19 cellular contexts compared by ENCODE assay signal in genomic region chr1:229209386-229209785, GRCh38.
DNase-seq lines count a peak whose midpoint lies in the region; ATAC-seq and TF ChIP-seq lines count a peak whose summit lies in the region.
"Had no signal": no experiment of that assay in that cellular context is flagged by ENCODE, and none has a peak within 500 bp of the region (broad histone marks: within the 10 kb centered on the region; RNA-seq: fewer than 3 reads in every experiment).

No MANE protein-coding gene starts in this region.

- no peaks in the 10 kb centered on the region for H3K79me2 ChIP-seq in GM23338 (replicated peaks; ENCODE audit: insufficient read depth)

- H2AFZ ChIP-seq in GM23338: peak overlapping the region; percentile 56; the same call in 1 of the 2 replicates

- no peaks in the 10 kb centered on the region for H3K27me3 ChIP-seq in GM23338 (ENCODE audit: insufficient read depth)
- H3K27me3 ChIP-seq in body of pancreas: no peaks in the 10 kb centered on the region
- H3K27me3 ChIP-seq in prostate gland (replicated peaks; ENCODE audit: insufficient read depth): no peaks in the 10 kb centered on the region
- H3K27me3 ChIP-seq: right atrium auricular region, upper lobe of left lung had no signal

- H3K27ac ChIP-seq in GM23338 (ENCODE audit: low read depth): no peak overlapping the region
- H3K27ac ChIP-seq in body of pancreas: peak overlapping the region in 1 of 4 donors; percentile 38
- H3K27ac ChIP-seq in prostate gland: peak overlapping the region; percentile 67 to 82
- H3K27ac ChIP-seq: left ventricle myocardium inferior, upper lobe of left lung had no signal

- no peaks in the 10 kb centered on the region for H3K4me1 ChIP-seq in GM23338 (ENCODE audit: insufficient read depth)
- H3K4me1 ChIP-seq in body of pancreas: no peaks in the 10 kb centered on the region
- H3K4me1 ChIP-seq in prostate gland (replicated peaks): peaks cover 7% of the 10 kb centered on the region
- H3K4me1 ChIP-seq: upper lobe of left lung had no signal

- H4K20me1 ChIP-seq in GM23338 (replicated peaks; ENCODE audit: insufficient read depth): no peaks in the 10 kb centered on the region

- H3K36me3 Mint-ChIP-seq in activated T-cell treated with anti-CD3 and anti-CD28 coated beads, Interleukin-2, amount 50 U/mL, for 24 hours (ENCODE audit: low read depth): no peaks in the 10 kb centered on the region
- H3K36me3 Mint-ChIP-seq in GM23338 (ENCODE audit: low read depth): no peaks in the 10 kb centered on the region
- H3K36me3 Mint-ChIP-seq: CD4-positive, CD25-positive, alpha-beta regulatory T cell had no signal

- H3K27me3 Mint-ChIP-seq in activated T-cell treated with anti-CD3 and anti-CD28 coated beads, Interleukin-2, amount 50 U/mL, for 24 hours: no peaks in the 10 kb centered on the region
- H3K27me3 Mint-ChIP-seq in GM23338 (ENCODE audit: insufficient read depth, low read depth, poor library complexity): peaks cover 5% of the 10 kb centered on the region

- 80 to 85% methylated on average over 4 of the region's 4 CpGs for WGBS in body of pancreas, 2 donors
- 76% methylated on average over 4 of the region's 4 CpGs for WGBS in prostate gland

- no peak overlapping the region for H3K4me2 ChIP-seq in GM23338

- ATAC-seq in GM23338: no peak
- ATAC-seq in body of pancreas: peak; percentile 6
- ATAC-seq: Right ventricle myocardium inferior had no signal

- H3K9me3 Mint-ChIP-seq in activated T-cell treated with anti-CD3 and anti-CD28 coated beads, Interleukin-2, amount 50 U/mL, for 24 hours: no peaks in the 10 kb centered on the region
- H3K9me3 Mint-ChIP-seq in GM23338: no peaks in the 10 kb centered on the region
- H3K9me3 Mint-ChIP-seq: CD4-positive, CD25-positive, alpha-beta regulatory T cell had no signal

- H3F3A ChIP-seq in GM23338 (replicated peaks; ENCODE audit: low read depth): no peaks in the 10 kb centered on the region

- H3K4me3 Mint-ChIP-seq in activated T-cell treated with anti-CD3 and anti-CD28 coated beads, Interleukin-2, amount 50 U/mL, for 24 hours: no peak overlapping the region
- no peak overlapping the region for H3K4me3 Mint-ChIP-seq in GM23338
- H3K4me3 Mint-ChIP-seq: CD4-positive, CD25-positive, alpha-beta regulatory T cell had no signal

- intact Hi-C loops in body of pancreas (cut with DNase I) (no loop called here), prostate gland (cut with DNase I) (no loop called here), cardiac septum (cut with DNase I) (no loop called here)

- H3K9me3 ChIP-seq in body of pancreas (no peaks in the 10 kb centered on the region), prostate gland (no peaks in the 10 kb centered on the region)
- H3K9me3 ChIP-seq: left ventricle myocardium inferior, right atrium auricular region, upper lobe of left lung had no signal

- peak overlapping the region; percentile 8 for H3K27ac Mint-ChIP-seq in activated T-cell treated with anti-CD3 and anti-CD28 coated beads, Interleukin-2, amount 50 U/mL, for 24 hours
- no peak overlapping the region for H3K27ac Mint-ChIP-seq in GM23338
- H3K27ac Mint-ChIP-seq: CD4-positive, CD25-positive, alpha-beta regulatory T cell had no signal

- H3K4me3 ChIP-seq in GM23338 (no peak overlapping the region), body of pancreas (no peak overlapping the region), prostate gland (no peak overlapping the region)
- H3K4me3 ChIP-seq: left ventricle myocardium inferior, right atrium auricular region, upper lobe of left lung had no signal

- H3K36me3 ChIP-seq in GM23338 (ENCODE audit: insufficient read depth): no peaks in the 10 kb centered on the region
- H3K36me3 ChIP-seq in body of pancreas (replicated peaks in 1 of 2; ENCODE audit: insufficient read depth in 1 of 2, low read depth in 2 of 2): no peaks in the 10 kb centered on the region
- no peaks in the 10 kb centered on the region for H3K36me3 ChIP-seq in prostate gland
- H3K36me3 ChIP-seq: left ventricle myocardium inferior, right atrium auricular region, upper lobe of left lung had no signal

- DNase-seq in activated T-cell treated with anti-CD3 and anti-CD28 coated beads, Interleukin-2, amount 50 U/mL, for 24 hours: no peak
- DNase-seq in activated T-cell treated with anti-CD3 and anti-CD28 coated beads, Interleukin-2, amount 50 U/mL, for 1 hour: no peak
- DNase-seq in GM23338 (ENCODE audit: low spot score) (no peak), body of pancreas (no peak), prostate gland (ENCODE audit: low spot score) (no peak), anterior cingulate cortex (lab: John Stamatoyannopoulos, UW) (no peak), ureter (ENCODE audit: low spot score) (no peak), cardiac septum (ENCODE audit: low spot score) (no peak)
- DNase-seq: amygdala; GF-D8; left ventricle myocardium inferior; NCI-H1417; NCI-H69; stimulated activated naive CD4-positive, alpha-beta T cell; SW 1271; upper lobe of left lung had no signal

- H3K4me1 Mint-ChIP-seq in activated T-cell treated with anti-CD3 and anti-CD28 coated beads, Interleukin-2, amount 50 U/mL, for 24 hours (ENCODE audit: low read depth): peaks cover 26% of the 10 kb centered on the region
- peaks cover 7% of the 10 kb centered on the region for H3K4me1 Mint-ChIP-seq in GM23338

- peaks cover 7% of the 10 kb centered on the region; the same call in 1 of the 2 replicates for H3K9me2 ChIP-seq in GM23338 (ENCODE audit: insufficient read depth)

- TF ChIP-seq POLR2A in body of pancreas (IDR thresholded peaks at IDR 0.05) (no peak), prostate gland (IDR thresholded peaks at IDR 0.05) (no peak)

- TF ChIP-seq CTCF in GM23338 (conservative IDR thresholded peaks at IDR 0.05; ENCODE audit: low read depth in 2 of 2): no peak
- no peak for TF ChIP-seq CTCF in body of pancreas (IDR thresholded peaks at IDR 0.05)
- no peak for TF ChIP-seq CTCF in prostate gland (IDR thresholded peaks at IDR 0.05)

TF ChIP-seq in GM23338, 12 proteins besides CTCF, POLR2A, EP300 and RAD21 (continues in another document):
- no peak for TF ChIP-seq EZH2phosphoT487 (IDR thresholded peaks at IDR 0.05; ENCODE audit: unreplicated experiment)
- TF ChIP-seq ZNF114 (CRISPR knock-in tag; IDR thresholded peaks at IDR 0.05): no peak
- no peak for TF ChIP-seq EZH2 (IDR thresholded peaks at IDR 0.05; ENCODE audit: low read depth, unreplicated experiment)
- TF ChIP-seq, protein P1, sequence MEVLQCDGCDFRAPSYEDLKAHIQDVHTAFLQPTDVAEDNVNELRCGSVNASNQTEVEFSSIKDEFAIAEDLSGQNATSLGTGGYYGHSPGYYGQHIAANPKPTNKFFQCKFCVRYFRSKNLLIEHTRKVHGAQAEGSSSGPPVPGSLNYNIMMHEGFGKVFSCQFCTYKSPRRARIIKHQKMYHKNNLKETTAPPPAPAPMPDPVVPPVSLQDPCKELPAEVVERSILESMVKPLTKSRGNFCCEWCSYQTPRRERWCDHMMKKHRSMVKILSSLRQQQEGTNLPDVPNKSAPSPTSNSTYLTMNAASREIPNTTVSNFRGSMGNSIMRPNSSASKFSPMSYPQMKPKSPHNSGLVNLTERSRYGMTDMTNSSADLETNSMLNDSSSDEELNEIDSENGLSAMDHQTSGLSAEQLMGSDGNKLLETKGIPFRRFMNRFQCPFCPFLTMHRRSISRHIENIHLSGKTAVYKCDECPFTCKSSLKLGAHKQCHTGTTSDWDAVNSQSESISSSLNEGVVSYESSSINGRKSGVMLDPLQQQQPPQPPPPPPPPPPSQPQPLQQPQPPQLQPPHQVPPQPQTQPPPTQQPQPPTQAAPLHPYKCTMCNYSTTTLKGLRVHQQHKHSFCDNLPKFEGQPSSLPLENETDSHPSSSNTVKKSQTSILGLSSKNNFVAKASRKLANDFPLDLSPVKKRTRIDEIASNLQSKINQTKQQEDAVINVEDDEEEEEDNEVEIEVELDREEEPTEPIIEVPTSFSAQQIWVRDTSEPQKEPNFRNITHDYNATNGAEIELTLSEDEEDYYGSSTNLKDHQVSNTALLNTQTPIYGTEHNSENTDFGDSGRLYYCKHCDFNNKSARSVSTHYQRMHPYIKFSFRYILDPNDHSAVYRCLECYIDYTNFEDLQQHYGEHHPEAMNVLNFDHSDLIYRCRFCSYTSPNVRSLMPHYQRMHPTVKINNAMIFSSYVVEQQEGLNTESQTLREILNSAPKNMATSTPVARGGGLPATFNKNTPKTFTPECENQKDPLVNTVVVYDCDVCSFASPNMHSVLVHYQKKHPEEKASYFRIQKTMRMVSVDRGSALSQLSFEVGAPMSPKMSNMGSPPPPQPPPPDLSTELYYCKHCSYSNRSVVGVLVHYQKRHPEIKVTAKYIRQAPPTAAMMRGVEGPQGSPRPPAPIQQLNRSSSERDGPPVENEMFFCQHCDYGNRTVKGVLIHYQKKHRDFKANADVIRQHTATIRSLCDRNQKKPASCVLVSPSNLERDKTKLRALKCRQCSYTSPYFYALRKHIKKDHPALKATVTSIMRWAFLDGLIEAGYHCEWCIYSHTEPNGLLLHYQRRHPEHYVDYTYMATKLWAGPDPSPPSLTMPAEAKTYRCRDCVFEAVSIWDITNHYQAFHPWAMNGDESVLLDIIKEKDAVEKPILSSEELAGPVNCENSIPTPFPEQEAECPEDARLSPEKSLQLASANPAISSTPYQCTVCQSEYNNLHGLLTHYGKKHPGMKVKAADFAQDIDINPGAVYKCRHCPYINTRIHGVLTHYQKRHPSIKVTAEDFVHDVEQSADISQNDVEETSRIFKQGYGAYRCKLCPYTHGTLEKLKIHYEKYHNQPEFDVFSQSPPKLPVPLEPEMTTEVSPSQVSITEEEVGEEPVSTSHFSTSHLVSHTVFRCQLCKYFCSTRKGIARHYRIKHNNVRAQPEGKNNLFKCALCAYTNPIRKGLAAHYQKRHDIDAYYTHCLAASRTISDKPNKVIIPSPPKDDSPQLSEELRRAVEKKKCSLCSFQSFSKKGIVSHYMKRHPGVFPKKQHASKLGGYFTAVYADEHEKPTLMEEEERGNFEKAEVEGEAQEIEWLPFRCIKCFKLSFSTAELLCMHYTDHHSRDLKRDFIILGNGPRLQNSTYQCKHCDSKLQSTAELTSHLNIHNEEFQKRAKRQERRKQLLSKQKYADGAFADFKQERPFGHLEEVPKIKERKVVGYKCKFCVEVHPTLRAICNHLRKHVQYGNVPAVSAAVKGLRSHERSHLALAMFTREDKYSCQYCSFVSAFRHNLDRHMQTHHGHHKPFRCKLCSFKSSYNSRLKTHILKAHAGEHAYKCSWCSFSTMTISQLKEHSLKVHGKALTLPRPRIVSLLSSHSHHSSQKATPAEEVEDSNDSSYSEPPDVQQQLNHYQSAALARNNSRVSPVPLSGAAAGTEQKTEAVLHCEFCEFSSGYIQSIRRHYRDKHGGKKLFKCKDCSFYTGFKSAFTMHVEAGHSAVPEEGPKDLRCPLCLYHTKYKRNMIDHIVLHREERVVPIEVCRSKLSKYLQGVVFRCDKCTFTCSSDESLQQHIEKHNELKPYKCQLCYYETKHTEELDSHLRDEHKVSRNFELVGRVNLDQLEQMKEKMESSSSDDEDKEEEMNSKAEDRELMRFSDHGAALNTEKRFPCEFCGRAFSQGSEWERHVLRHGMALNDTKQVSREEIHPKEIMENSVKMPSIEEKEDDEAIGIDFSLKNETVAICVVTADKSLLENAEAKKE (CRISPR knock-in tag; IDR thresholded peaks at IDR 0.05): no peak
- TF ChIP-seq JUNB (IDR thresholded peaks at IDR 0.05; ENCODE audit: unreplicated experiment): no peak
